ENCODE assay signal across 1 cellular context in the genomic region with DNA sequence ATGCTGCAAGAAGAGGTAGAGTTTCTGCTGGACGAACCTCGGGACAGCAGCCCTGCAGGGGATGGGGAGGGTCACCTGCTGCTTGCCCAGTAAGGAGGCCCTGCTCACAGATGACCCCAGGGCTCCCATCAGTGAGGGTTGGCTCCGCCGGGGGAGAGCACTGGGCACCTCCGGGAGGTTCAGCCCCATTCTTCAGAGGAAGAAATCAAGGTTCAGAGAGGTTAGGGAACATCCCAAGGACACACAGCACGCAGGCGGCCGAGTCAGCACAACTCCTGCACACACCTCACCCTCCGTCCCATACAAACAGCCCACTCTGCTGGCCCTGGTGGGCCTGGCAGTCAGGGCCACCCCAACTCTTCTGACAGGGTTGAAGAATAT.
TF ChIP-seq lines count a peak whose summit lies in the region.

No MANE protein-coding gene starts in this region.

TF ChIP-seq in HCT116, 20 proteins besides CTCF, POLR2A, EP300 and RAD21 (continued from another document):
- TF ChIP-seq, protein P1, sequence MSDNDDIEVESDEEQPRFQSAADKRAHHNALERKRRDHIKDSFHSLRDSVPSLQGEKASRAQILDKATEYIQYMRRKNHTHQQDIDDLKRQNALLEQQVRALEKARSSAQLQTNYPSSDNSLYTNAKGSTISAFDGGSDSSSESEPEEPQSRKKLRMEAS (IDR thresholded peaks at IDR 0.05) = no peak
- TF ChIP-seq EZH2phosphoT487 (IDR thresholded peaks at IDR 0.05; ENCODE audit: borderline replicate concordance) = no peak
- no peak for TF ChIP-seq EGR1 (IDR thresholded peaks at IDR 0.05; ENCODE audit: low read depth)
- no peak for TF ChIP-seq TCF7L2 (IDR thresholded peaks at IDR 0.05; ENCODE audit: borderline replicate concordance, extremely low read depth, insufficient read depth, insufficient read length)
- no peak for TF ChIP-seq ELF1 (IDR thresholded peaks at IDR 0.05; ENCODE audit: borderline replicate concordance, low read depth)
TF ChIP-seq in HCT116: peak in this region for 0.
